ENCODE assay signal across 20 cellular contexts in genomic region chr4:11408569-11408968, GRCh38. TPM values are rescaled to one million over a fixed set of nuclear protein-coding genes. Genes with fewer than 3 reads are reported as not detected.
"Had no signal": no experiment of that assay in that cellular context is flagged by ENCODE, and none has a peak within 500 bp of the region (broad histone marks: within the 10 kb centered on the region; RNA-seq: fewer than 3 reads in every experiment).

No MANE protein-coding gene starts in this region.

- DNase-seq: activated CD4-positive, alpha-beta memory T cell treated with anti-CD3 and anti-CD28 coated beads, Interleukin-2, amount 10 ng/mL, durations not matched to agents 7 days and 5 days; activated CD4-positive, alpha-beta T cell treated with anti-CD3 and anti-CD28 coated beads for 48 hours; activated CD8-positive, alpha-beta memory T cell treated with anti-CD3 and anti-CD28 coated beads, Interleukin-2, amount 10 ng/mL, durations not matched to agents 7 days and 5 days; activated naive CD4-positive, alpha-beta T cell treated with Interleukin-2 at 50 U/mL for 16 hours; brain microvascular endothelial cell; central memory CD4-positive, alpha-beta T cell; cortex of kidney; heart right ventricle; left ventricle myocardium inferior; mammary epithelial cell; midbrain; pancreas; right lobe of liver; small intestine; stimulated activated CD4-positive, alpha-beta T cell treated with anti-CD3 and anti-CD28 coated beads, Interleukin-4, amount 100 ng/mL, for 1 hour; testis had no signal

- H3K4me3 ChIP-seq: heart right ventricle, left ventricle myocardium inferior, pancreas, right lobe of liver, testis had no signal

- H3K36me3 Mint-ChIP-seq: activated CD8-positive, alpha-beta memory T cell treated with anti-CD3 and anti-CD28 coated beads, Interleukin-2, amount 10 ng/mL, durations not matched to agents 7 days and 5 days had no signal

- H3K4me3 Mint-ChIP-seq: activated CD4-positive, alpha-beta memory T cell treated with anti-CD3 and anti-CD28 coated beads, Interleukin-2, amount 10 ng/mL, durations not matched to agents 7 days and 5 days; activated CD8-positive, alpha-beta memory T cell treated with anti-CD3 and anti-CD28 coated beads, Interleukin-2, amount 10 ng/mL, durations not matched to agents 7 days and 5 days; neural crest cell; type B pancreatic cell; WTC11 had no signal

- H3K27me3 ChIP-seq: brain microvascular endothelial cell, heart right ventricle, pancreas, right lobe of liver, testis had no signal

- H3K36me3 ChIP-seq: brain microvascular endothelial cell, heart right ventricle, left ventricle myocardium inferior, pancreas, right lobe of liver had no signal

- ATAC-seq: activated CD8-positive, alpha-beta memory T cell treated with anti-CD3 and anti-CD28 coated beads, Interleukin-2, amount 10 ng/mL, durations not matched to agents 7 days and 5 days; heart right ventricle; pancreas; right lobe of liver; WTC11 had no signal

- H3K27ac ChIP-seq: brain microvascular endothelial cell, heart right ventricle, left ventricle myocardium inferior, pancreas, right lobe of liver, testis had no signal

- H3K27me3 Mint-ChIP-seq: activated CD4-positive, alpha-beta memory T cell treated with anti-CD3 and anti-CD28 coated beads, Interleukin-2, amount 10 ng/mL, durations not matched to agents 7 days and 5 days; type B pancreatic cell had no signal

- H3K9me3 ChIP-seq: heart right ventricle, left ventricle myocardium inferior, pancreas, right lobe of liver, testis had no signal

- H3K27ac Mint-ChIP-seq: activated CD4-positive, alpha-beta memory T cell treated with anti-CD3 and anti-CD28 coated beads, Interleukin-2, amount 10 ng/mL, durations not matched to agents 7 days and 5 days; activated CD8-positive, alpha-beta memory T cell treated with anti-CD3 and anti-CD28 coated beads, Interleukin-2, amount 10 ng/mL, durations not matched to agents 7 days and 5 days; activated T-helper 2 cell treated with anti-CD3 and anti-CD28 coated beads, Interferon-gamma antibody, Interleukin-2, Interleukin-4, amounts not matched to agents 10 μg/mL and 5 μg/mL and 100 μg/mL, durations not matched to agents 14 hours and 24 hours and 36 hours; type B pancreatic cell; WTC11 had no signal

- H3K9me3 Mint-ChIP-seq: activated CD4-positive, alpha-beta memory T cell treated with anti-CD3 and anti-CD28 coated beads, Interleukin-2, amount 10 ng/mL, durations not matched to agents 7 days and 5 days; activated T-helper 2 cell treated with anti-CD3 and anti-CD28 coated beads, Interferon-gamma antibody, Interleukin-2, Interleukin-4, amounts not matched to agents 10 μg/mL and 5 μg/mL and 100 μg/mL, durations not matched to agents 14 hours and 24 hours and 36 hours; neural crest cell; type B pancreatic cell had no signal

- H3K4me1 Mint-ChIP-seq: activated CD4-positive, alpha-beta memory T cell treated with anti-CD3 and anti-CD28 coated beads, Interleukin-2, amount 10 ng/mL, durations not matched to agents 7 days and 5 days; activated CD8-positive, alpha-beta memory T cell treated with anti-CD3 and anti-CD28 coated beads, Interleukin-2, amount 10 ng/mL, durations not matched to agents 7 days and 5 days had no signal

- H3K4me1 ChIP-seq: left ventricle myocardium inferior, pancreas, right lobe of liver, testis had no signal

RNA-seq across cellular contexts. Expression of gene HS3ST1, which starts 20.1 kb away (rescaled TPM):
- total RNA-seq: activated CD4-positive, alpha-beta memory T cell treated with anti-CD3 and anti-CD28 coated beads, Interleukin-2, amount 10 ng/mL, durations not matched to agents 7 days and 5 days had no signal
